ENCODE assay signal across 24 cellular contexts in the genomic region with DNA sequence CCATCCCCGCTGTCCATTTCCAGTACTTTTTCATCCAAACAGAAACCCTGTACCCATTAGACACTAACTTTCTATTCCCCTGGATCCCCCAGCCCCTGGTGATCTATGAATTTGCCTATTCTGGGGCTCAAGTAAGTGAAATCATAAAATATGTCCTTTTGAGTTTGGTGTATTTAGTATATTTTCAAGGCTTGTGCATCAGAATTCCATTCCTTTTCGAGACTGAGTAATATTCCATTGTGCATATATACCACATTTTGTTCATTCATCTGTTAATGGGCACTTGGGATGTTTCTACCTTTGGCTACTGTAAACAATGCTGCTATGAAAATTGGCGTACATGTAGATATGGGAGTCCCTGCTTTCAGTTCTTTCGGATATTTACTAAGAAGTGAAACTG. TPM values are rescaled to one million over a fixed set of nuclear protein-coding genes. Genes with fewer than 3 reads are reported as not detected.
DNase-seq lines count a peak whose midpoint lies in the region; ATAC-seq, FAIRE-seq and TF ChIP-seq lines count a peak whose summit lies in the region.
"Had no signal": no experiment of that assay in that cellular context is flagged by ENCODE, and none has a peak within 500 bp of the region (broad histone marks: within the 10 kb centered on the region; RNA-seq: fewer than 3 reads in every experiment).

No MANE protein-coding gene starts in this region.

- intact Hi-C loops in K562 (cut with micrococcal nuclease), result no loop called here

- H3K4me2 ChIP-seq in K562 (ENCODE audit: insufficient read depth, low read length), result no peak overlapping the region
- H3K4me2 ChIP-seq in trophoblast cell (ENCODE audit: low read length), result no peak overlapping the region
- H3K4me2 ChIP-seq: A549 had no signal

- TF ChIP-seq RAD21 in K562 (CRISPR knock-in tag; conservative IDR thresholded peaks at IDR 0.05 in 1 of 2, IDR thresholded peaks at IDR 0.05 in 1 of 2), result no peak

- H3K14ac ChIP-seq in trophoblast cell (ENCODE audit: low read length), result no peak overlapping the region

- H3K4ac ChIP-seq in trophoblast cell (ENCODE audit: low read depth, low read length), result peak overlapping the region; percentile 62

- no peaks in the 10 kb centered on the region for H3K27me3 ChIP-seq in K562 (ENCODE audit: control insufficient read depth in 2 of 2, insufficient read depth in 2 of 2, low read length in 2 of 2)
- no peaks in the 10 kb centered on the region for H3K27me3 ChIP-seq in trophoblast cell (ENCODE audit: insufficient read depth, low read length)
- H3K27me3 ChIP-seq: BE2C; BLaER1 treated with 17β-estradiol and CSF1 and Interleukin-3, amounts not matched to agents 10 nM and 100 nM had no signal

- H4K91ac ChIP-seq in trophoblast cell (ENCODE audit: low read depth, low read length), result no peak overlapping the region

- H3K4me1 ChIP-seq in K562 (replicated peaks in 1 of 2; ENCODE audit: control insufficient read depth in 2 of 2, insufficient read depth in 2 of 2, low read length in 2 of 2) (peaks cover 1 to 31% of the 10 kb centered on the region in 2 experiments; a peak in 4 of 5 replicates), trophoblast cell (ENCODE audit: control insufficient read depth in 1 of 2, insufficient read depth in 2 of 2, low read length in 2 of 2) (peaks cover 0 to 2% of the 10 kb centered on the region in 2 experiments)

- H3K36me3 ChIP-seq in K562 (ENCODE audit: control insufficient read depth, insufficient read depth, low read length), result peaks cover 4% of the 10 kb centered on the region; the same call in 1 of the 3 replicates
- peaks cover 2 to 5% of the 10 kb centered on the region in 2 experiments for H3K36me3 ChIP-seq in trophoblast cell (ENCODE audit: control insufficient read depth in 1 of 2, insufficient read depth in 2 of 2, low read length in 2 of 2)
- H3K36me3 ChIP-seq: BE2C had no signal

- ATAC-seq in K562, result no peak
- ATAC-seq: A549, GM12878, GM23338, HCT116 had no signal

- FAIRE-seq in K562 (lab: Jason Lieb, UNC), result no peak
- FAIRE-seq: A549, D721Med, GM12878 had no signal

- H3K23ac ChIP-seq in trophoblast cell (ENCODE audit: low read length), result no peak overlapping the region

- no peak overlapping the region for H2BK5ac ChIP-seq in trophoblast cell (ENCODE audit: low read depth, low read length, poor library complexity)

- no peak overlapping the region for H4K12ac ChIP-seq in trophoblast cell (ENCODE audit: low read depth, low read length)

- no peak overlapping the region for H3K9ac ChIP-seq in K562 (ENCODE audit: insufficient read depth in 1 of 2, low read depth in 2 of 2, low read length in 2 of 2)
- H3K9ac ChIP-seq in trophoblast cell (ENCODE audit: low read length), result no peak overlapping the region
- H3K9ac ChIP-seq: BLaER1 treated with 17β-estradiol and CSF1 and Interleukin-3, amounts not matched to agents 10 nM and 100 nM had no signal

- H3K4me3 ChIP-seq in K562, result no peak overlapping the region
- no peak overlapping the region for H3K4me3 ChIP-seq in trophoblast cell (ENCODE audit: low read depth, low read length)
- H3K4me3 ChIP-seq: A549; BLaER1 treated with 17β-estradiol and CSF1 and Interleukin-3, amounts not matched to agents 10 nM and 100 nM; GM12878; GM23338 had no signal

- TF ChIP-seq POLR2A in K562 (conservative IDR thresholded peaks at IDR 0.05), result no peak

- DNase-seq in NOMO-1 treated with DMSO at 0.1 percent for 48 hours (lab: John Stamatoyannopoulos, UW; ENCODE audit: unreplicated experiment) (peak; percentile 52), NOMO-1 treated with dmso at 0.1 percent for 144 hours (lab: John Stamatoyannopoulos, UW; ENCODE audit: unreplicated experiment) (no peak), K562 (ENCODE audit: extremely low read depth in 1 of 4, low spot score in 3 of 4) (no peak), trophoblast cell (no peak), C1 segment of cervical spinal cord (lab: John Stamatoyannopoulos, UW) (no peak)
- DNase-seq in activated naive CD4-positive, alpha-beta T cell treated with anti-CD3 and anti-CD28 coated beads, Interleukin-2, amount 50 U/mL, for 16 hours, result no peak
- DNase-seq: 8988T; ACHN; AML-193; BE2C; CD4-positive, alpha-beta T cell; CD8-positive, alpha-beta memory T cell; DMS 273 treated with DMSO at 0.1 percent for 48 hours; DMS79; EL; GDM1; H9; HFFc6 had no signal

- H3K79me2 ChIP-seq in K562 (ENCODE audit: control insufficient read depth, insufficient read depth, low read length), result peaks cover 86% of the 10 kb centered on the region
- H3K79me2 ChIP-seq in trophoblast cell (ENCODE audit: control insufficient read depth, insufficient read depth, low read length, poor library complexity), result no peaks in the 10 kb centered on the region

- H3K9me3 ChIP-seq in K562 (replicated peaks; ENCODE audit: control insufficient read depth, insufficient read depth, low read depth, low read length), result no peaks in the 10 kb centered on the region
- no peaks in the 10 kb centered on the region for H3K9me3 ChIP-seq in trophoblast cell (ENCODE audit: insufficient read depth, low read depth, low read length)
- H3K9me3 ChIP-seq: A549, BE2C had no signal

- no peak for TF ChIP-seq EP300 in K562 (IDR thresholded peaks at IDR 0.05; ENCODE audit: low read length)

- WGBS in K562 (ENCODE audit: insufficient coverage, low coverage, missing lambda C conversion rate), result 78% methylated on average over 4 of the region's 4 CpGs
- WGBS in trophoblast cell (ENCODE audit: extremely low coverage, insufficient coverage, insufficient read length), result no CpG with 5 or more reads among the region's 4 CpGs

- no peak overlapping the region for H3K27ac ChIP-seq in K562 (ENCODE audit: extremely low read depth, low read depth, low read length)
- H3K27ac ChIP-seq in trophoblast cell (ENCODE audit: low read depth, low read length), result no peak overlapping the region
- H3K27ac ChIP-seq: A549; BLaER1 treated with 17β-estradiol and CSF1 and Interleukin-3, amounts not matched to agents 10 nM and 100 nM had no signal

- no peak for TF ChIP-seq CTCF in K562 (IDR thresholded peaks at IDR 0.05 in 2 of 3, conservative IDR thresholded peaks at IDR 0.05 in 1 of 3; ENCODE audit: insufficient read depth in 2 of 3, low read depth in 1 of 3, low read length in 3 of 3)

- no TSS peak for BruUV-seq in K562 (replicated peaks; lab: Mats Ljungman, UMichigan)

- H2BK120ac ChIP-seq in trophoblast cell (ENCODE audit: insufficient read depth, low read length, poor library complexity), result no peak overlapping the region

- H2BK12ac ChIP-seq in trophoblast cell (ENCODE audit: low read length), result no peak overlapping the region

- no peaks in the 10 kb centered on the region for H4K20me1 ChIP-seq in K562 (replicated peaks; ENCODE audit: control insufficient read depth, insufficient read depth, low read length)

- H2AK5ac ChIP-seq in trophoblast cell (ENCODE audit: low read length), result no peak overlapping the region

- H3K79me1 ChIP-seq in trophoblast cell (ENCODE audit: low read length), result no peaks in the 10 kb centered on the region

- peaks cover 4% of the 10 kb centered on the region for H3K9me1 ChIP-seq in K562 (ENCODE audit: control insufficient read depth, insufficient read depth, low read length)

- in situ Hi-C loops in K562 (cut with MboI), result no loop called here

- H4K8ac ChIP-seq in trophoblast cell (ENCODE audit: low read depth, low read length), result no peak overlapping the region

- CTCF ChIA-PET in K562 (lab: Yijun Ruan, JAX; ENCODE audit: low intra/inter-chr PET ratio), result no interaction called here

- H3K18ac ChIP-seq in trophoblast cell (ENCODE audit: low read length), result no peak overlapping the region

- POLR2A ChIA-PET in K562 (lab: Yijun Ruan, JAX), result interaction anchor here (1.9 to 3.8 kb wide), 2 partner anchors 9 to 15 kb away, joined by 12 to 19 read pairs; a partner anchor contains a TSS

- H2AFZ ChIP-seq in K562 (ENCODE audit: low read depth, low read length) (no peak overlapping the region), trophoblast cell (ENCODE audit: insufficient read depth, low read length, poor library complexity) (no peak overlapping the region)
- H2AFZ ChIP-seq: GM23338 had no signal

TF ChIP-seq in K562, 482 proteins besides CTCF, POLR2A, EP300 and RAD21:
- TF ChIP-seq ZNF146 (CRISPR knock-in tag; IDR thresholded peaks at IDR 0.05; ENCODE audit: unreplicated experiment) (peak; percentile 63), HSF4 (CRISPR knock-in tag; IDR thresholded peaks at IDR 0.05; ENCODE audit: borderline replicate concordance) (no peak)

RNA-seq across cellular contexts. Expression of a gene that starts 16.0 kb away (rescaled TPM):
- total RNA-seq in K562 (2011; cell fraction: chromatin; rRNA removed; ENCODE audit: low replicate concordance), result 172 and 218 TPM in 2 replicates
- 144 and 155 TPM in 2 replicates for total RNA-seq in K562 (2011; cell fraction: nucleolus; rRNA removed)
- 223 and 231 TPM in 2 replicates for total RNA-seq in K562 (2011; cell fraction: nucleoplasm; rRNA removed)
- 112 and 119 TPM in 2 replicates for total RNA-seq in K562 (2014; rRNA removed)
- 98.9 and 103 TPM in 2 replicates for total RNA-seq in K562 (2014; rRNA removed; fragmentation: Illumina TruSeq; extraction: Trizol)
- 113 and 118 TPM in 2 replicates for total RNA-seq in K562 (2015; rRNA removed; fragmentation: Illumina TruSeq; extraction: Trizol)
- total RNA-seq in K562 (2021), result 126 and 138 TPM in 2 replicates
- 96.7 and 123 TPM in 2 replicates for polyA plus RNA-seq in K562 (2011; rRNA removed)
- polyA plus RNA-seq in K562 (2011; cell fraction: cytosol; rRNA removed), result 49.3 and 68.5 TPM in 2 replicates
- polyA plus RNA-seq in K562 (2011; cell fraction: nucleus; rRNA removed), result 59.6 and 88.1 TPM in 2 replicates
- polyA plus RNA-seq in K562 (2012), result 118 and 143 TPM in 2 replicates
- polyA plus RNA-seq in K562 (2014; fragmentation: Illumina TruSeq; extraction: Trizol), result 153 and 164 TPM in 2 replicates
- polyA plus RNA-seq in K562 (2014; fragmentation: Nextera tagmentation; extraction: Ambion mirVana), result 10 to 100 TPM; 17.4 to 20.3 TPM
- 111 and 116 TPM in 2 replicates for polyA plus RNA-seq in K562 (2014; rRNA removed)
- polyA minus RNA-seq in K562 (2011; rRNA and poly(A)+ RNA removed), result 107 and 149 TPM in 2 replicates
- 41.6 and 47.6 TPM in 2 replicates for polyA minus RNA-seq in K562 (2011; cell fraction: cytosol; rRNA and poly(A)+ RNA removed)
- polyA minus RNA-seq in K562 (2011; cell fraction: nucleus; rRNA and poly(A)+ RNA removed), result 28.7 and 31.2 TPM in 2 replicates
- 357 and 374 TPM in 2 replicates for polyA plus RNA-seq in trophoblast cell (2013)
